8 cellular contexts compared by ENCODE assay signal in genomic region chr4:1767058-1767769, GRCh38. TPM values are rescaled to one million over a fixed set of nuclear protein-coding genes. Genes with fewer than 3 reads are reported as not detected.
DNase-seq lines count a peak whose midpoint lies in the region; ATAC-seq and TF ChIP-seq lines count a peak whose summit lies in the region.

No MANE protein-coding gene starts in this region.

- DNase-seq in Panc1 (ENCODE audit: low read depth, low spot score), result no peak
- peak; percentile 11 for DNase-seq in fibroblast of villous mesenchyme (ENCODE audit: low read depth)
- DNase-seq in retina, result peak; percentile 70
- no peak for DNase-seq in effector CD4-positive, alpha-beta T cell
- no peak for DNase-seq in A172 (ENCODE audit: low spot score)

- POLR2A ChIA-PET in Panc1 (lab: Charles Lee), result interaction anchor here (0.6 kb wide), 1 partner anchor 11 kb away, joined by 4 read pairs; no protein-coding TSS in a partner anchor

- H3K36me3 ChIP-seq in ES-I3 (ENCODE audit: insufficient read depth, low read length) (no peaks in the 10 kb centered on the region), Panc1 (ENCODE audit: control insufficient read depth, insufficient read depth, low read length) (no peaks in the 10 kb centered on the region)

- H3K4me1 ChIP-seq in ES-I3 (ENCODE audit: insufficient read depth, low read length), result peaks cover 32% of the 10 kb centered on the region
- peaks cover 9% of the 10 kb centered on the region; the same call in 1 of the 2 replicates for H3K4me1 ChIP-seq in Panc1 (ENCODE audit: control insufficient read depth, insufficient read depth, low read length)

- intact Hi-C loops in Panc1 (cut with micrococcal nuclease; ENCODE audit: unreplicated experiment), result no loop called here

- ATAC-seq in Panc1, result peak; percentile 17; the same call in 1 of the 2 replicates
- ATAC-seq in HG03097 (IDR thresholded peaks at IDR 0.05; ENCODE audit: low FRiP score, unreplicated experiment), result no peak
- no peak for ATAC-seq in HG03565 (IDR thresholded peaks at IDR 0.05; ENCODE audit: unreplicated experiment)

- no peaks in the 10 kb centered on the region for H3K27me3 ChIP-seq in Panc1 (ENCODE audit: control insufficient read depth, insufficient read depth, low read length)

- peak overlapping the region in 1 of 2 experiments; percentile 15; a peak in 2 of 4 replicates for H3K4me3 ChIP-seq in Panc1 (ENCODE audit: low read depth in 2 of 2, low read length in 2 of 2)
- H3K4me3 ChIP-seq in fibroblast of villous mesenchyme (ENCODE audit: low read depth, low read length), result peak overlapping the region; percentile 48

- no peak overlapping the region for H3K27ac ChIP-seq in Panc1 (ENCODE audit: low read length)

- H3K9me3 ChIP-seq in ES-I3 (ENCODE audit: control insufficient read depth, insufficient read depth, low read length), result no peaks in the 10 kb centered on the region
- no peaks in the 10 kb centered on the region for H3K9me3 ChIP-seq in Panc1 (ENCODE audit: control insufficient read depth, insufficient read depth, low read depth, low read length)

- H3K9ac ChIP-seq in ES-I3 (ENCODE audit: low read depth, low read length), result peak overlapping the region; percentile 42; the same call in 1 of the 2 replicates

- in situ Hi-C loops in Panc1 (cut with HindIII; ENCODE audit: low pct_unique_long_range_greater_than_20kb, low sequenced_read_pairs), result no loop called here

- CTCF ChIA-PET in Panc1 (lab: Charles Lee), result interaction anchor here (1.0 kb wide), 1 partner anchor 19 kb away, joined by 15 read pairs; no protein-coding TSS in a partner anchor

- TF ChIP-seq CTCF in Panc1 (IDR thresholded peaks at IDR 0.05) (no peak), fibroblast of villous mesenchyme (IDR thresholded peaks at IDR 0.05; ENCODE audit: insufficient read depth, low read depth, low read length) (no peak)

- BruUV-seq in Panc1 (replicated peaks; lab: Mats Ljungman, UMichigan), result no TSS peak

RNA-seq across cellular contexts. Expression of gene FGFR3, which starts 25.9 kb away (rescaled TPM):
- total RNA-seq in Panc1 (2021; ENCODE audit: unreplicated experiment) (8.2 TPM), fibroblast of villous mesenchyme (0.32 and 0.86 TPM in 2 replicates)
- polyA plus RNA-seq in Panc1 (2012; ENCODE audit: insufficient read length), result 10.7 TPM
- total RNA-seq in A172 (2014; rRNA removed; shearing (Covaris generic)), result 12.4 and 19.8 TPM in 2 replicates

RNA-seq across cellular contexts. Expression of gene TACC3, which starts 45.9 kb away (rescaled TPM):
- total RNA-seq in Panc1 (2021; ENCODE audit: unreplicated experiment) (106 TPM), fibroblast of villous mesenchyme (9.0 and 16.0 TPM in 2 replicates)
- polyA plus RNA-seq in Panc1 (2012; ENCODE audit: insufficient read length), result 82.2 TPM
- total RNA-seq in A172 (2014; rRNA removed; shearing (Covaris generic)), result 39.6 and 55.0 TPM in 2 replicates

RNA-seq across cellular contexts. Expression of gene TMEM129, which starts 46.1 kb away (rescaled TPM):
- total RNA-seq in Panc1 (2021; ENCODE audit: unreplicated experiment) (32.6 TPM), fibroblast of villous mesenchyme (31.1 and 34.5 TPM in 2 replicates)
- polyA plus RNA-seq in Panc1 (2012; ENCODE audit: insufficient read length), result 37.6 TPM
- 43.7 and 47.6 TPM in 2 replicates for total RNA-seq in A172 (2014; rRNA removed; shearing (Covaris generic))

RNA-seq across cellular contexts. Expression of gene SLBP, which starts 55.1 kb away (rescaled TPM):
- total RNA-seq in Panc1 (2021; ENCODE audit: unreplicated experiment) (73.4 TPM), fibroblast of villous mesenchyme (63.0 and 69.6 TPM in 2 replicates)
- 81.0 TPM for polyA plus RNA-seq in Panc1 (2012; ENCODE audit: insufficient read length)
- total RNA-seq in A172 (2014; rRNA removed; shearing (Covaris generic)), result 163 and 168 TPM in 2 replicates

Comparison
In these comparisons a context has a peak if more than half of its experiments do, and no peak if none do; other contexts are left out.
1. DNase-seq: peak in fibroblast of villous mesenchyme (single experiment) and retina (single experiment); none in Panc1 (single experiment), effector CD4-positive, alpha-beta T cell (single experiment) and A172 (single experiment).